Comparison of ENCODE assay signal across 36 cellular contexts in genomic region chr11:124577664-124578427, GRCh38. TPM values are rescaled to one million over a fixed set of nuclear protein-coding genes. Genes with fewer than 3 reads are reported as not detected.
"Had no signal": no experiment of that assay in that cellular context is flagged by ENCODE, and none has a peak within 500 bp of the region (broad histone marks: within the 10 kb centered on the region; RNA-seq: fewer than 3 reads in every experiment).

No MANE protein-coding gene starts in this region.

- H3K9me3 ChIP-seq: adrenal gland, body of pancreas, transverse colon had no signal

- H3K27ac ChIP-seq: adrenal gland, body of pancreas, cardiac muscle cell, suprapubic skin, transverse colon had no signal

- H3K4me3 ChIP-seq: adrenal gland, body of pancreas, cardiac muscle cell, suprapubic skin, transverse colon had no signal

- ATAC-seq: body of pancreas; effector memory CD8-positive, alpha-beta T cell; naive thymus-derived CD8-positive, alpha-beta T cell; sciatic nerve; SK-N-SH treated with all-trans-retinoic acid at 6 μM for 48 hours; stimulated activated memory B cell treated with anti-CD40 and anti-IgM and Interleukin-4, amounts not matched to agents 10 μg/mL and 1 μg/mL and 100 μg/mL, for 72 hours; stimulated activated naive CD8-positive, alpha-beta T cell treated with anti-CD3 and anti-CD28 coated beads, Interleukin-15, amount 100 ng/mL, for 72 hours; T-helper 17 cell had no signal

- H3K4me1 ChIP-seq: adrenal gland, body of pancreas, suprapubic skin, transverse colon had no signal

- H3K36me3 ChIP-seq: adrenal gland, cardiac muscle cell, suprapubic skin, transverse colon had no signal

- DNase-seq: activated CD4-positive, alpha-beta memory T cell treated with anti-CD3 and anti-CD28 coated beads for 36 hours; activated CD4-positive, alpha-beta T cell treated with anti-CD3 and anti-CD28 coated beads, Interleukin-2, amount 10 ng/mL, durations not matched to agents 24 days and 14 days; activated CD4-positive, CD25-positive, alpha-beta regulatory T cell treated with anti-CD3 and anti-CD28 coated beads, Interleukin-2, amount 50 U/mL, for 72 hours; activated CD8-positive, alpha-beta memory T cell treated with anti-CD3 and anti-CD28 coated beads, Interleukin-2, amount 50 U/mL, for 4 hours; activated effector memory CD4-positive, alpha-beta T cell treated with anti-CD3 and anti-CD28 coated beads, Interleukin-2, amount 50 U/mL, for 16 hours; activated naive CD4-positive, alpha-beta T cell treated with anti-CD3 and anti-CD28 coated beads for 36 hours; activated naive CD8-positive, alpha-beta T cell treated with anti-CD3 and anti-CD28 coated beads for 36 hours; activated T-cell treated with anti-CD3 and anti-CD28 coated beads, Interleukin-2, amount 50 U/mL, for 1 hour; aorta; body of pancreas; cortex of kidney; effector memory CD8-positive, alpha-beta T cell; erythroblast; head of caudate nucleus; mammary epithelial cell; midbrain; naive thymus-derived CD8-positive, alpha-beta T cell; small intestine; stimulated activated CD4-positive, alpha-beta T cell treated with anti-CD3 and anti-CD28 coated beads, Interleukin-4, amount 100 ng/mL, for 24 hours; stimulated activated naive CD8-positive, alpha-beta T cell treated with anti-CD3 and anti-CD28 coated beads, Interleukin-15, amount 100 ng/mL, for 72 hours; T-helper 17 cell; transverse colon had no signal

- H3K27me3 ChIP-seq: adrenal gland, body of pancreas, cardiac muscle cell, suprapubic skin had no signal

RNA-seq across cellular contexts. Expression of gene OR8A1, which starts 8.0 kb away (rescaled TPM):
- total RNA-seq: activated CD4-positive, alpha-beta memory T cell treated with anti-CD3 and anti-CD28 coated beads for 36 hours; activated CD4-positive, alpha-beta T cell treated with anti-CD3 and anti-CD28 coated beads, Interleukin-2, amount 10 ng/mL, durations not matched to agents 24 days and 14 days; activated CD8-positive, alpha-beta memory T cell treated with anti-CD3 and anti-CD28 coated beads for 36 hours; activated naive CD4-positive, alpha-beta T cell treated with anti-CD3 and anti-CD28 coated beads for 36 hours; activated naive CD8-positive, alpha-beta T cell treated with anti-CD3 and anti-CD28 coated beads for 36 hours; activated T-helper 1 cell treated with anti-CD3 and anti-CD28 coated beads, Interleukin-12 subunit alpha, Interleukin-12 subunit beta, Interleukin-2, Interleukin-4 antibody, amounts not matched to agents 30 ng/mL and 10 ng/mL and 1 ng/mL, durations not matched to agents 14 hours and 24 hours and 36 hours; adrenal gland; aorta; body of pancreas; cardiac muscle cell; fibroblast of villous mesenchyme; liver; mammary epithelial cell; naive thymus-derived CD8-positive, alpha-beta T cell; neural crest cell; omental fat pad; sciatic nerve; suprapubic skin; T-helper 17 cell; transverse colon; urinary bladder had no signal
- polyA plus RNA-seq: adrenal gland; aorta; cardiac muscle cell; liver; mammary epithelial cell; naive thymus-derived CD8-positive, alpha-beta T cell; small intestine; urinary bladder had no signal

RNA-seq across cellular contexts. Expression of gene PANX3, which starts 33.4 kb away (rescaled TPM):
- total RNA-seq: activated CD4-positive, alpha-beta memory T cell treated with anti-CD3 and anti-CD28 coated beads for 36 hours; activated CD4-positive, alpha-beta T cell treated with anti-CD3 and anti-CD28 coated beads, Interleukin-2, amount 10 ng/mL, durations not matched to agents 24 days and 14 days; activated CD8-positive, alpha-beta memory T cell treated with anti-CD3 and anti-CD28 coated beads for 36 hours; activated naive CD4-positive, alpha-beta T cell treated with anti-CD3 and anti-CD28 coated beads for 36 hours; activated naive CD8-positive, alpha-beta T cell treated with anti-CD3 and anti-CD28 coated beads for 36 hours; activated T-helper 1 cell treated with anti-CD3 and anti-CD28 coated beads, Interleukin-12 subunit alpha, Interleukin-12 subunit beta, Interleukin-2, Interleukin-4 antibody, amounts not matched to agents 30 ng/mL and 10 ng/mL and 1 ng/mL, durations not matched to agents 14 hours and 24 hours and 36 hours; adrenal gland; aorta; body of pancreas; cardiac muscle cell; chondrocyte; fibroblast of villous mesenchyme; liver; mammary epithelial cell; naive thymus-derived CD8-positive, alpha-beta T cell; neural crest cell; omental fat pad; sciatic nerve; suprapubic skin; T-helper 17 cell; urinary bladder had no signal
- polyA plus RNA-seq: adrenal gland; aorta; cardiac muscle cell; liver; mammary epithelial cell; naive thymus-derived CD8-positive, alpha-beta T cell; small intestine; urinary bladder had no signal

RNA-seq across cellular contexts. Expression of gene OR8B12, which starts 34.4 kb away (rescaled TPM):
- total RNA-seq: activated CD4-positive, alpha-beta memory T cell treated with anti-CD3 and anti-CD28 coated beads for 36 hours; activated CD4-positive, alpha-beta T cell treated with anti-CD3 and anti-CD28 coated beads, Interleukin-2, amount 10 ng/mL, durations not matched to agents 24 days and 14 days; activated CD8-positive, alpha-beta memory T cell treated with anti-CD3 and anti-CD28 coated beads for 36 hours; activated naive CD4-positive, alpha-beta T cell treated with anti-CD3 and anti-CD28 coated beads for 36 hours; activated naive CD8-positive, alpha-beta T cell treated with anti-CD3 and anti-CD28 coated beads for 36 hours; activated T-helper 1 cell treated with anti-CD3 and anti-CD28 coated beads, Interleukin-12 subunit alpha, Interleukin-12 subunit beta, Interleukin-2, Interleukin-4 antibody, amounts not matched to agents 30 ng/mL and 10 ng/mL and 1 ng/mL, durations not matched to agents 14 hours and 24 hours and 36 hours; adrenal gland; aorta; body of pancreas; cardiac muscle cell; chondrocyte; fibroblast of villous mesenchyme; liver; mammary epithelial cell; naive thymus-derived CD8-positive, alpha-beta T cell; neural crest cell; omental fat pad; sciatic nerve; suprapubic skin; T-helper 17 cell; transverse colon; urinary bladder had no signal
- polyA plus RNA-seq: adrenal gland; aorta; cardiac muscle cell; liver; mammary epithelial cell; naive thymus-derived CD8-positive, alpha-beta T cell; small intestine; urinary bladder had no signal
